In the genomic region with DNA sequence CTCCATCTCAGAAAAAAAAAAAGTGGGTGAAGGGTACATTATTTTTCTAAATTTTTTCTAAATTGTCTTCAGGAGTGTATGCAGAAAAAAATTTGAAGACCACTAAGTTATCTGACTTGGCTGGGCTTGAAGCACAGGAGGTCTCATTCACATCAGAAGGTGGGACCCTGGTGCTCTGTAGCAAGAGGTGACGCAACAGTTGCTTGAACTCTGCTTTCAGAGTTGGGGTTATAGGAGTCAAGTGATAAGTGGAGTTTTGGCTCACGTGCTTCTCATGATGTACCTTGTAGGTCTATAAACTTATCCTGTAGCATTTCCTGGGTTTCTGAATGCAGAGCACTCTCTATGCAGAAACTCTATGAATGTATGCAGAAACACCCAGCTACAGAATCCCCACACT, we compare ENCODE assay signal across 9 cellular contexts. TPM values are rescaled to one million over a fixed set of nuclear protein-coding genes. Genes with fewer than 3 reads are reported as not detected.
"Had no signal": no experiment of that assay in that cellular context is flagged by ENCODE, and none has a peak within 500 bp of the region (broad histone marks: within the 10 kb centered on the region; RNA-seq: fewer than 3 reads in every experiment).

No MANE protein-coding gene starts in this region.

- ATAC-seq: HCT116 had no signal

- H3K9me3 ChIP-seq: HAP-1 had no signal

- H3K9ac ChIP-seq: GM23248 had no signal

- H2AFZ ChIP-seq: GM23248 had no signal

- H3K4me3 ChIP-seq: GM23248, HAP-1 had no signal

- H3K27ac Mint-ChIP-seq: HFFc6, IgD-negative memory B cell had no signal

- H3K36me3 Mint-ChIP-seq: IgD-negative memory B cell had no signal

- H3K27ac ChIP-seq: GM23248, HL-60 had no signal

- H3K4me3 Mint-ChIP-seq: HFFc6, IgD-negative memory B cell had no signal

- DNase-seq: GM23248, GOT3, H7, HFFc6, KG1 had no signal

- H3K36me3 ChIP-seq: HAP-1 had no signal

RNA-seq across cellular contexts. Expression of a gene that starts 58.5 kb away (rescaled TPM):
- polyA plus RNA-seq: IgD-negative memory B cell had no signal
